Comparison of ENCODE assay signal across 8 cellular contexts in genomic region chr4:26862381-26862915, GRCh38. TPM values are rescaled to one million over a fixed set of nuclear protein-coding genes. Genes with fewer than 3 reads are reported as not detected.
DNase-seq lines count a peak whose midpoint lies in the region; ATAC-seq and TF ChIP-seq lines count a peak whose summit lies in the region.

No MANE protein-coding gene starts in this region.

- DNase-seq in activated T-cell treated with anti-CD3 and anti-CD28 coated beads, Interleukin-2, amount 50 U/mL, for 4 hours, result no peak
- DNase-seq in activated T-cell treated with anti-CD3 and anti-CD28 coated beads, Interleukin-2, amount 50 U/mL, for 1 hour, result no peak
- DNase-seq in left lung, result no peak
- DNase-seq in islet precursor cell, result no peak
- no peak for DNase-seq in NCI-H2171 treated with DMSO at 0.1 percent for 48 hours (lab: John Stamatoyannopoulos, UW)

- intact Hi-C loops in left lung (cut with DNase I), result loop anchor here in 1 of 2 donors (10.0 kb wide), 1 partner anchor 142 kb away; no protein-coding TSS in a partner anchor

- peak overlapping the region; percentile 99 for H3K4me3 Mint-ChIP-seq in activated T-cell treated with anti-CD3 and anti-CD28 coated beads, Interleukin-2, amount 50 U/mL, for 4 hours
- peak overlapping the region; percentile 92 for H3K4me3 Mint-ChIP-seq in activated T-helper 17 cell treated with anti-CD3 and anti-CD28 coated beads, Interleukin-2, amount 50 U/mL, for 72 hours

- H3K27me3 ChIP-seq in left lung (no peaks in the 10 kb centered on the region), thymus (ENCODE audit: control insufficient read depth, insufficient read depth) (no peaks in the 10 kb centered on the region)

- H3K4me3 ChIP-seq in left lung, result peak overlapping the region; percentile 73 to 81
- peak overlapping the region; percentile 94 for H3K4me3 ChIP-seq in thymus (ENCODE audit: low read length)

- H3K27ac Mint-ChIP-seq in activated T-helper 17 cell treated with anti-CD3 and anti-CD28 coated beads, Interleukin-2, amount 50 U/mL, for 72 hours, result peak overlapping the region; percentile 94

- H3K36me3 ChIP-seq in left lung (no peaks in the 10 kb centered on the region), thymus (ENCODE audit: control insufficient read depth, insufficient read depth) (no peaks in the 10 kb centered on the region)

- H3K4me1 Mint-ChIP-seq in activated T-cell treated with anti-CD3 and anti-CD28 coated beads, Interleukin-2, amount 50 U/mL, for 4 hours (ENCODE audit: low read depth), result peaks cover 65% of the 10 kb centered on the region
- peaks cover 46% of the 10 kb centered on the region for H3K4me1 Mint-ChIP-seq in activated T-helper 17 cell treated with anti-CD3 and anti-CD28 coated beads, Interleukin-2, amount 50 U/mL, for 72 hours

- no peaks in the 10 kb centered on the region for H3K27me3 Mint-ChIP-seq in activated T-cell treated with anti-CD3 and anti-CD28 coated beads, Interleukin-2, amount 50 U/mL, for 4 hours (ENCODE audit: low read depth)
- no peaks in the 10 kb centered on the region for H3K27me3 Mint-ChIP-seq in activated T-helper 17 cell treated with anti-CD3 and anti-CD28 coated beads, Interleukin-2, amount 50 U/mL, for 72 hours

- H3K4me1 ChIP-seq in left lung (peaks cover 21 to 70% of the 10 kb centered on the region in 2 donors), thymus (ENCODE audit: control insufficient read depth, insufficient read depth, low read length) (peaks cover 21% of the 10 kb centered on the region)

- TF ChIP-seq CTCF in left lung (IDR thresholded peaks at IDR 0.05), result no peak

- no peaks in the 10 kb centered on the region for H3K9me3 Mint-ChIP-seq in activated T-cell treated with anti-CD3 and anti-CD28 coated beads, Interleukin-2, amount 50 U/mL, for 4 hours
- H3K9me3 Mint-ChIP-seq in activated T-helper 17 cell treated with anti-CD3 and anti-CD28 coated beads, Interleukin-2, amount 50 U/mL, for 72 hours, result no peaks in the 10 kb centered on the region

- no peaks in the 10 kb centered on the region for H3K36me3 Mint-ChIP-seq in activated T-cell treated with anti-CD3 and anti-CD28 coated beads, Interleukin-2, amount 50 U/mL, for 4 hours (ENCODE audit: insufficient read depth)
- peaks cover 6% of the 10 kb centered on the region for H3K36me3 Mint-ChIP-seq in activated T-helper 17 cell treated with anti-CD3 and anti-CD28 coated beads, Interleukin-2, amount 50 U/mL, for 72 hours (ENCODE audit: low read depth)

- ATAC-seq in activated T-cell treated with anti-CD3 and anti-CD28 coated beads, Interleukin-2, amount 50 U/mL, for 4 hours, result no peak
- no peak for ATAC-seq in activated T-helper 17 cell treated with anti-CD3 and anti-CD28 coated beads, Interleukin-2, amount 50 U/mL, for 72 hours (replicated peaks)
- ATAC-seq in left lung (no peak), HG02759 (IDR thresholded peaks at IDR 0.05; ENCODE audit: unreplicated experiment) (no peak)

- 10% methylated on average over 3 of the region's 3 CpGs for WGBS in thymus

- H3K27ac ChIP-seq in left lung, result peak overlapping the region; percentile 96 to 97
- H3K27ac ChIP-seq in thymus (ENCODE audit: low read depth), result no peak overlapping the region

- H3K9me3 ChIP-seq in left lung, result no peaks in the 10 kb centered on the region
- no peaks in the 10 kb centered on the region for H3K9me3 ChIP-seq in thymus (ENCODE audit: control insufficient read depth)

RNA-seq across cellular contexts. Expression of gene STIM2, which starts 1.8 kb away (rescaled TPM):
- 10 to 100 TPM; 26.9 to 30.7 (median 29.8) TPM for total RNA-seq in activated T-cell treated with anti-CD3 and anti-CD28 coated beads, Interleukin-2, amount 50 U/mL, for 4 hours
- total RNA-seq in activated T-helper 17 cell treated with anti-CD3 and anti-CD28 coated beads, Interleukin-2, amount 50 U/mL, for 72 hours, result 10 to 100 TPM; 38.4 to 39.6 TPM
- 10 to 100 TPM; 29.1 to 37.6 TPM for total RNA-seq in left lung
- 41.2 TPM for polyA plus RNA-seq in thymus
